Comparison of ENCODE assay signal across 8 cellular contexts in the genomic region with DNA sequence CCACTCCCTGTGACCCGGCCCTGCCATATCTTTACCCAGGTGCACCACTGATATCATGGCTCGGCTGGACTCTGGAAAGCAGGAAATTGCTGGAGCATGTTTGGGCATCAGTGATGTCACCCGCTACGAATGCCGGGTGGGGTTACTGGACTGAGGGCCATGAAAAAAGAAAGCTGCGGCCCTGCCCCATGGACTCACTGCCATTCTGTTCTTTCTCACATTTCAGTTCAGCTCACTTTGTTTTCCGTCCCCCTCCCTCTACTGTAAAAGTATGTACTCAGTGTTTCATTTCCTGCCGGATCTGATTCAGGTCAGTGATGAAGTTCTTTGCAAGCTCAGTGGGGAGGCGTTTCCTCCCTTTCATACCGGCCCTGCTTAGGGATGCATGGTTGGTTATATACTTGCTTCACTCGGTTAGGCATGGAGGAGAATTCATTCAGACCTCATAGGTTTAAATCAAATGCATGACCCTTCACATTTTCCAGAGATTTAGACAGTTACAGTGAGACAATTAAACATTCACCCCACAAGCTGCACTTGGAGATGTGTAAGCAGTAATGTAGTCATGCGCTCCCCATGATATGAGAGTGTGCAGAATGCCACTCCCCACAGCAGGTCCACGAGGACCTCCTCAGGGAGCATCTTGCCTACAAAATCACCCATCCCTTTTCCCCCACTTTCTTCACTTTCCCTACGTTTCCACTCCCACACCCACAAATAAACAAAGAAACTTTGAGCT.
DNase-seq lines count a peak whose midpoint lies in the region; ATAC-seq and TF ChIP-seq lines count a peak whose summit lies in the region.
"Not testable (repeated sequence)": the region's sequence is repeated elsewhere in the genome, so short reads cannot be mapped to it uniquely, and the experiment has no call there.

No MANE protein-coding gene starts in this region.

- peak overlapping the region; percentile 54 for H3K4me3 ChIP-seq in Loucy (ENCODE audit: low read length, poor library complexity, severe bottlenecking)
- H3K4me3 ChIP-seq in astrocyte of the cerebellum (ENCODE audit: low read depth, low read length); fibroblast of mammary gland (ENCODE audit: control insufficient read depth, low read depth, low read length); osteoblast (ENCODE audit: insufficient read depth, low read length); stomach: not testable (repeated sequence)

- CTCF ChIA-PET in Calu3 (lab: Charles Lee); activated CD4-positive, alpha-beta T cell treated with anti-CD3 and anti-CD28 coated beads for 36 hours (lab: Charles Lee): not testable (repeated sequence)

- H3F3A ChIP-seq in Loucy (ENCODE audit: low read depth) = not testable (repeated sequence)

- not testable (repeated sequence) for H3K9me2 ChIP-seq in Loucy (replicated peaks; ENCODE audit: low read depth, low read length)

- not testable (repeated sequence) for H3K4me3 Mint-ChIP-seq in Calu3 (ENCODE audit: low read depth, unreplicated experiment)
- H3K4me3 Mint-ChIP-seq in activated CD4-positive, alpha-beta T cell treated with anti-CD3 and anti-CD28 coated beads for 36 hours = peak overlapping the region; percentile 33

- H3K4me1 Mint-ChIP-seq in Calu3 (ENCODE audit: low read depth, unreplicated experiment); activated CD4-positive, alpha-beta T cell treated with anti-CD3 and anti-CD28 coated beads for 36 hours: not testable (repeated sequence)

- H3K4me2 ChIP-seq in Loucy (ENCODE audit: low read depth, low read length, poor library complexity, severe bottlenecking) (peak overlapping the region; percentile 55), osteoblast (ENCODE audit: insufficient read depth, low read length) (peak overlapping the region; percentile 24)

- BruUV-seq in Calu3 (replicated peaks; lab: Mats Ljungman, UMichigan) = not testable (repeated sequence)

- not testable (repeated sequence) for H3K36me3 Mint-ChIP-seq in Calu3 (ENCODE audit: insufficient read depth, unreplicated experiment); activated CD4-positive, alpha-beta T cell treated with anti-CD3 and anti-CD28 coated beads for 36 hours (ENCODE audit: low read depth)

- POLR2A ChIA-PET in activated CD4-positive, alpha-beta T cell treated with anti-CD3 and anti-CD28 coated beads for 36 hours (lab: Charles Lee) = not testable (repeated sequence)

- H4K20me1 ChIP-seq in Loucy (ENCODE audit: insufficient read depth, low read length, poor library complexity, severe bottlenecking); osteoblast (ENCODE audit: insufficient read depth, low read length): not testable (repeated sequence)

- peak; percentile 89 for DNase-seq in Calu3
- peak; percentile 47 for DNase-seq in activated CD4-positive, alpha-beta T cell treated with anti-CD3 and anti-CD28 coated beads for 36 hours
- DNase-seq in astrocyte of the cerebellum (ENCODE audit: low read depth) = peak; percentile 66
- peak; percentile 86 for DNase-seq in fibroblast of mammary gland (ENCODE audit: low read depth)
- peak; percentile 53 to 86 for DNase-seq in left colon
- not testable (repeated sequence) for DNase-seq in osteoblast (ENCODE audit: insufficient read length, low spot score, missing footprints)
- peak; percentile 70 for DNase-seq in stomach

- H3K9ac ChIP-seq in Loucy (ENCODE audit: low read depth, low read length, poor library complexity, severe bottlenecking) = peak overlapping the region; percentile 59

- not testable (repeated sequence) for H3K79me2 ChIP-seq in Loucy (ENCODE audit: insufficient read depth, low read length); osteoblast (ENCODE audit: insufficient read depth, low read length)

- not testable (repeated sequence) for ATAC-seq in activated CD4-positive, alpha-beta T cell treated with anti-CD3 and anti-CD28 coated beads for 36 hours; left colon

- H3K36me3 ChIP-seq in Loucy (ENCODE audit: insufficient read depth, low read length); osteoblast (ENCODE audit: insufficient read depth, low read length); stomach: not testable (repeated sequence)

- peak overlapping the region; percentile 90 for H3K27ac Mint-ChIP-seq in Calu3 (ENCODE audit: unreplicated experiment)
- peak overlapping the region; percentile 89 for H3K27ac Mint-ChIP-seq in activated CD4-positive, alpha-beta T cell treated with anti-CD3 and anti-CD28 coated beads for 36 hours

- H3K9me3 ChIP-seq in Loucy (ENCODE audit: insufficient read depth, low read depth, low read length); osteoblast (ENCODE audit: low read depth, low read length); stomach: not testable (repeated sequence)

- H3K9me3 Mint-ChIP-seq in Calu3 (ENCODE audit: low read depth, unreplicated experiment); activated CD4-positive, alpha-beta T cell treated with anti-CD3 and anti-CD28 coated beads for 36 hours (ENCODE audit: low read depth): not testable (repeated sequence)

- in situ Hi-C loops in astrocyte of the cerebellum (cut with HindIII; ENCODE audit: low sequenced_read_pairs) = not testable (repeated sequence)

- TF ChIP-seq POLR2A in stomach (IDR thresholded peaks at IDR 0.05) = not testable (repeated sequence)

- H3K27ac ChIP-seq in osteoblast (ENCODE audit: low read depth, low read length) (peak overlapping the region; percentile 33), stomach (peak overlapping the region; percentile 24 to 73 (median 31))

- TF ChIP-seq EP300 in stomach (IDR thresholded peaks at IDR 0.05) = not testable (repeated sequence)

- not testable (repeated sequence) for TF ChIP-seq CTCF in Calu3 (IDR thresholded peaks at IDR 0.05; ENCODE audit: unreplicated experiment); Loucy (conservative IDR thresholded peaks at IDR 0.05; ENCODE audit: low read length); astrocyte of the cerebellum (IDR thresholded peaks at IDR 0.05; ENCODE audit: low read depth, low read length, missing control alignments); fibroblast of mammary gland (conservative IDR thresholded peaks at IDR 0.05; ENCODE audit: control insufficient read depth, insufficient read depth, low read depth, low read length); osteoblast (IDR thresholded peaks at IDR 0.05; ENCODE audit: extremely low read depth, low read depth, low read length); stomach (IDR thresholded peaks at IDR 0.05)

- H3K27me3 ChIP-seq in Loucy (ENCODE audit: insufficient read depth, low read length, poor library complexity, severe bottlenecking); osteoblast (ENCODE audit: insufficient read depth, low read length); stomach: not testable (repeated sequence)

- not testable (repeated sequence) for H3K27me3 Mint-ChIP-seq in Calu3 (ENCODE audit: unreplicated experiment); activated CD4-positive, alpha-beta T cell treated with anti-CD3 and anti-CD28 coated beads for 36 hours

- WGBS in stomach, 5 donors = 31 to 54% (median 40%) methylated on average over 6 to 10 of the region's 14 CpGs

- H3K4me1 ChIP-seq in Loucy (ENCODE audit: insufficient read depth, low read length, poor library complexity, severe bottlenecking) = peaks cover 21% of the 10 kb centered on the region
- H3K4me1 ChIP-seq in osteoblast (ENCODE audit: insufficient read depth, low read length); stomach: not testable (repeated sequence)

- intact Hi-C loops in Calu3 (cut with micrococcal nuclease; ENCODE audit: unreplicated experiment); activated CD4-positive, alpha-beta T cell treated with anti-CD3 and anti-CD28 coated beads for 36 hours (cut with DNase I, micrococcal nuclease); left colon (cut with DNase I, micrococcal nuclease); stomach (cut with DNase I; ENCODE audit: low total_unique reads): not testable (repeated sequence)

- not testable (repeated sequence) for H2AFZ ChIP-seq in Loucy (ENCODE audit: low read length)
- H2AFZ ChIP-seq in osteoblast (ENCODE audit: low read length) = peak overlapping the region; percentile 48
